8 cellular contexts compared by ENCODE assay signal in genomic region chr15:22786868-22787698, GRCh38. TPM values are rescaled to one million over a fixed set of nuclear protein-coding genes. Genes with fewer than 3 reads are reported as not detected.
DNase-seq lines count a peak whose midpoint lies in the region; ATAC-seq and TF ChIP-seq lines count a peak whose summit lies in the region.

No MANE protein-coding gene starts in this region.

- 24% methylated on average over 5 of the region's 83 CpGs; no CpG with 5 or more reads in 1 of the 2 donors for WGBS in esophagus squamous epithelium, 2 donors

- intact Hi-C loops in esophagus squamous epithelium (cut with DNase I) (no loop called here), vagina (cut with DNase I) (no loop called here)

- H3K27me3 ChIP-seq in DND-41 (ENCODE audit: insufficient read depth, low read length, poor library complexity) (no peaks in the 10 kb centered on the region), esophagus squamous epithelium (no peaks in the 10 kb centered on the region), vagina (no peaks in the 10 kb centered on the region)

- peaks cover 14% of the 10 kb centered on the region; the same call in 1 of the 2 replicates for H4K20me1 ChIP-seq in DND-41 (ENCODE audit: insufficient read depth, low read length)

- H3K4me1 ChIP-seq in DND-41 (ENCODE audit: insufficient read depth, low read length) (peaks cover 32% of the 10 kb centered on the region), esophagus squamous epithelium (peaks cover 0 to 17% (median 7%) of the 10 kb centered on the region in 3 donors), vagina (peaks cover 9% of the 10 kb centered on the region)

- CTCF ChIA-PET in activated CD8-positive, alpha-beta T cell treated with anti-CD3 and anti-CD28 coated beads, Interleukin-2, amount 10 ng/mL, durations not matched to agents 7 days and 5 days (lab: Charles Lee), result no interaction called here

- H3K4me2 ChIP-seq in DND-41 (ENCODE audit: insufficient read depth, low read length), result peak overlapping the region; percentile 93

- H2AFZ ChIP-seq in DND-41 (ENCODE audit: low read depth, low read length), result peak overlapping the region; percentile 72

- peak; percentile 46 for ATAC-seq in DND-41 (ENCODE audit: insufficient read depth, low read depth)
- peak; percentile 20 for ATAC-seq in GM21367 (IDR thresholded peaks at IDR 0.05; ENCODE audit: unreplicated experiment)
- ATAC-seq in activated CD8-positive, alpha-beta T cell treated with anti-CD3 and anti-CD28 coated beads, Interleukin-2, amount 10 ng/mL, durations not matched to agents 7 days and 5 days, result peak; percentile 44
- ATAC-seq in naive B cell (ENCODE audit: low read depth in 2 of 2), result peak; percentile 21 to 23

- POLR2A ChIA-PET in activated CD8-positive, alpha-beta T cell treated with anti-CD3 and anti-CD28 coated beads, Interleukin-2, amount 10 ng/mL, durations not matched to agents 7 days and 5 days (lab: Charles Lee), result no interaction called here

- H3K36me3 Mint-ChIP-seq in activated CD8-positive, alpha-beta T cell treated with anti-CD3 and anti-CD28 coated beads, Interleukin-2, amount 10 ng/mL, durations not matched to agents 7 days and 5 days (ENCODE audit: low read depth), result peaks cover 18% of the 10 kb centered on the region
- H3K36me3 Mint-ChIP-seq in naive B cell, result peaks cover 0 to 7% of the 10 kb centered on the region in 2 donors

- H3K9ac ChIP-seq in DND-41 (ENCODE audit: low read depth, low read length), result peak overlapping the region; percentile 88

- TF ChIP-seq CTCF in DND-41 (IDR thresholded peaks at IDR 0.05; ENCODE audit: borderline replicate concordance, extremely low read depth, low read length, poor library complexity, severe bottlenecking) (no peak), esophagus squamous epithelium (IDR thresholded peaks at IDR 0.05) (no peak), vagina (IDR thresholded peaks at IDR 0.05) (no peak)

- peaks cover 59% of the 10 kb centered on the region for H3K79me2 ChIP-seq in DND-41 (ENCODE audit: insufficient read depth, low read length)

- H3K4me3 ChIP-seq in DND-41 (ENCODE audit: low read depth in 1 of 2, low read length in 2 of 2) (peak overlapping the region; percentile 69 to 78), esophagus squamous epithelium (peak overlapping the region; percentile 75 to 93 (median 79)), vagina (peak overlapping the region; percentile 62 to 78)

- peaks cover 12% of the 10 kb centered on the region for H3K4me1 Mint-ChIP-seq in activated CD8-positive, alpha-beta T cell treated with anti-CD3 and anti-CD28 coated beads, Interleukin-2, amount 10 ng/mL, durations not matched to agents 7 days and 5 days (ENCODE audit: low read depth)
- H3K4me1 Mint-ChIP-seq in naive B cell, result peaks cover 15 to 48% (median 36%) of the 10 kb centered on the region in 3 donors

- H3K27ac Mint-ChIP-seq in activated CD8-positive, alpha-beta T cell treated with anti-CD3 and anti-CD28 coated beads, Interleukin-2, amount 10 ng/mL, durations not matched to agents 7 days and 5 days, result peak overlapping the region; percentile 71
- peak overlapping the region in 5 of 6 donors; percentile 74 to 88 (median 83) for H3K27ac Mint-ChIP-seq in naive B cell

- H3K9me3 ChIP-seq in DND-41 (ENCODE audit: insufficient read depth, low read length, severe bottlenecking) (peaks cover 5% of the 10 kb centered on the region), esophagus squamous epithelium (peaks cover 0 to 9% (median 0%) of the 10 kb centered on the region in 3 donors), vagina (no peaks in the 10 kb centered on the region)

- H3K36me3 ChIP-seq in DND-41 (ENCODE audit: insufficient read depth, low read length) (peaks cover 11% of the 10 kb centered on the region), esophagus squamous epithelium (peaks cover 0 to 9% (median 0%) of the 10 kb centered on the region in 3 donors), vagina (no peaks in the 10 kb centered on the region)

- peak overlapping the region; percentile 61 for H3K27ac ChIP-seq in DND-41 (ENCODE audit: low read length)
- H3K27ac ChIP-seq in esophagus squamous epithelium, result peak overlapping the region; percentile 87 to 96 (median 92)
- peak overlapping the region; percentile 93 for H3K27ac ChIP-seq in vagina

- no peak for TF ChIP-seq POLR2A in esophagus squamous epithelium (IDR thresholded peaks at IDR 0.05)
- TF ChIP-seq POLR2A in vagina (IDR thresholded peaks at IDR 0.05), result no peak

- no peaks in the 10 kb centered on the region for H3K27me3 Mint-ChIP-seq in activated CD8-positive, alpha-beta T cell treated with anti-CD3 and anti-CD28 coated beads, Interleukin-2, amount 10 ng/mL, durations not matched to agents 7 days and 5 days (ENCODE audit: low read depth)
- no peaks in the 10 kb centered on the region for H3K27me3 Mint-ChIP-seq in naive B cell

- peaks cover 3% of the 10 kb centered on the region for H3K9me3 Mint-ChIP-seq in activated CD8-positive, alpha-beta T cell treated with anti-CD3 and anti-CD28 coated beads, Interleukin-2, amount 10 ng/mL, durations not matched to agents 7 days and 5 days (ENCODE audit: insufficient read depth)
- H3K9me3 Mint-ChIP-seq in naive B cell, result peaks cover 0 to 6% (median 4%) of the 10 kb centered on the region in 7 donors

- DNase-seq in DND-41 (peak; percentile 24), HT-29 (ENCODE audit: low spot score) (peak; percentile 54), esophagus squamous epithelium (lab: John Stamatoyannopoulos, UW) (no peak), naive B cell (no peak), vagina (ENCODE audit: extremely low spot score in 2 of 2) (no peak)
- peak; percentile 25 for DNase-seq in activated CD8-positive, alpha-beta T cell treated with anti-CD3 and anti-CD28 coated beads, Interleukin-2, amount 10 ng/mL, durations not matched to agents 7 days and 5 days
- DNase-seq in stimulated activated naive CD4-positive, alpha-beta T cell treated with Interleukin-2 at 50 U/mL for 16 hours (lab: John Stamatoyannopoulos, UW), result no peak

- peak overlapping the region; percentile 79 for H3K4me3 Mint-ChIP-seq in activated CD8-positive, alpha-beta T cell treated with anti-CD3 and anti-CD28 coated beads, Interleukin-2, amount 10 ng/mL, durations not matched to agents 7 days and 5 days
- peak overlapping the region; percentile 80 to 94 (median 92) for H3K4me3 Mint-ChIP-seq in naive B cell

RNA-seq across cellular contexts. Expression of gene NIPA1, which starts 0.6 kb away (rescaled TPM):
- total RNA-seq in HT-29 (2014; rRNA removed; shearing (Covaris generic)), result 15.6 and 18.4 TPM in 2 replicates
- total RNA-seq in activated CD8-positive, alpha-beta T cell treated with anti-CD3 and anti-CD28 coated beads, Interleukin-2, amount 10 ng/mL, durations not matched to agents 7 days and 5 days, result 10 to 100 TPM; 16.8 to 19.4 TPM
- total RNA-seq in esophagus squamous epithelium, result 1 to 10 TPM; 5.1 to 7.8 (median 7.8) TPM
- polyA plus RNA-seq in naive B cell (ENCODE audit: low read depth in 6 of 6), result 10 to 100 TPM in 1 of 6 donors, 1 to 10 TPM in 5; 3.4 to 13.9 (median 5.6) TPM
- total RNA-seq in vagina, result 10.6 TPM

RNA-seq across cellular contexts. Expression of gene NIPA2, which starts 51.4 kb away (rescaled TPM):
- total RNA-seq in HT-29 (2014; rRNA removed; shearing (Covaris generic)), result 161 and 174 TPM in 2 replicates
- 10 to 100 TPM; 53.7 to 59.5 TPM for total RNA-seq in activated CD8-positive, alpha-beta T cell treated with anti-CD3 and anti-CD28 coated beads, Interleukin-2, amount 10 ng/mL, durations not matched to agents 7 days and 5 days
- total RNA-seq in esophagus squamous epithelium, result 10 to 100 TPM; 32.3 to 68.0 (median 55.1) TPM
- polyA plus RNA-seq in naive B cell (ENCODE audit: low read depth in 6 of 6), result 100 to 1,000 TPM in 2 of 6 donors, 10 to 100 TPM in 4; 76.0 to 103 (median 98.8) TPM
- total RNA-seq in vagina, result 23.1 TPM

Comparison
In these comparisons a context has a peak if more than half of its experiments do, and no peak if none do; other contexts are left out.
1. DNase-seq: peak in DND-41 (single experiment), HT-29 (single experiment) and activated CD8-positive, alpha-beta T cell treated with anti-CD3 and anti-CD28 coated beads, Interleukin-2, amount 10 ng/mL, durations not matched to agents 7 days and 5 days (single experiment); none in esophagus squamous epithelium (single experiment), naive B cell (single experiment), vagina (0 of 2) and stimulated activated naive CD4-positive, alpha-beta T cell treated with Interleukin-2 at 50 U/mL for 16 hours (single experiment).
2. Peak in every context shown above with its lines, with median percentiles within 50 percentile points of each other: ATAC-seq, H3K27ac ChIP-seq and H3K4me3 ChIP-seq.